Comparison of ENCODE assay signal across 10 cellular contexts in the genomic region with DNA sequence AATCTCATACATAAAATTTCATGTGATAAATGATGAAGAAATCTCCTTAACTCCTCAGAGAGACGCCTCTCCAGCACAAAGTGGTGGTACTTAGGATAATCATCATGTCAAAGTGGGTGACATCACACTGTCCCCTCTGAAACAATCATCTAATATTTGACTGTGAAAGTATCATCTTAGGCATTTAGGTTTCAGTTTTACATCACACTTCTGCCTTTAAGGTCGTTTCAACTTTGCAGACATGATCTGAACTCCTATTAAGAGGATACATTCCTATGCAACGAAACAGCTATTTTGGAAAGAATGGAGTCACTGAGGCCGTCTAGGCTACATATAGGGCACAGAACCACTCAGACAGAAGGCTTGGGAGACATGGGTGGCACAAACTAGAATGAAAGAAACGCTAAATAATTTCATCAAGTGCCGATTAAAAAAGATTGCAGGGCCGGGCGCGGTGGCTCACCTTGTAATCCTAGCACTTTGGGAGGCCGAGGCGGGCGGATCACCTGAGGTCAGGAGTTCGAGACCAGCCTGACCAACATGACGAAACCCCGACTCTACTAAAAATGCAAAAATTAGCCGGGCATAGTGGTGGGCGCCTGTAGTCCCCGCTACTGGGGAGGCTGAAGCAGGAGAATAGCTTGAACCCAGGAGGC. TPM values are rescaled to one million over a fixed set of nuclear protein-coding genes. Genes with fewer than 3 reads are reported as not detected.
DNase-seq lines count a peak whose midpoint lies in the region; ATAC-seq, FAIRE-seq and TF ChIP-seq lines count a peak whose summit lies in the region.
"Had no signal": no experiment of that assay in that cellular context is flagged by ENCODE, and none has a peak within 500 bp of the region (broad histone marks: within the 10 kb centered on the region; RNA-seq: fewer than 3 reads in every experiment).

No MANE protein-coding gene starts in this region.

- CTCF ChIA-PET in CD8-positive, alpha-beta T cell (lab: Charles Lee): no interaction called here
- CTCF ChIA-PET in GM12878 (lab: Yijun Ruan, JAX): interaction anchor here (0.6 to 5.2 kb wide), 6 partner anchors 16 to 262 kb away, joined by 3 to 45 read pairs (median 3); no protein-coding TSS in a partner anchor

- H3K79me2 ChIP-seq in GM12878 (ENCODE audit: control insufficient read depth, insufficient read depth, low read length): peaks cover 75% of the 10 kb centered on the region

- TSS peak; percentile 88 for BruUV-seq in GM12878 (replicated peaks; lab: Mats Ljungman, UMichigan)

- H3K27me3 ChIP-seq in CD8-positive, alpha-beta T cell (ENCODE audit: insufficient read depth, low read length): no peaks in the 10 kb centered on the region
- H3K27me3 ChIP-seq in GM12878 (replicated peaks in 1 of 2; ENCODE audit: control insufficient read depth in 2 of 2, insufficient read depth in 2 of 2, low read length in 1 of 2): no peaks in the 10 kb centered on the region

- RAD21 ChIA-PET in GM12878 (lab: Charles Lee; ENCODE audit: unreplicated experiment): interaction anchor here (1.5 to 11.6 kb wide), 9 partner anchors 12 to 261 kb away, joined by 3 to 245 read pairs (median 17); no protein-coding TSS in a partner anchor

- TF ChIP-seq RAD21 in GM12878 (IDR thresholded peaks at IDR 0.05; ENCODE audit: insufficient read depth, low read depth, low read length): no peak

- peak; percentile 35 for FAIRE-seq in GM12878 (lab: Jason Lieb, UNC)
- FAIRE-seq: K562 had no signal

- peak overlapping the region; percentile 9 for H3K4me3 ChIP-seq in CD8-positive, alpha-beta T cell (ENCODE audit: low read depth, low read length)
- H3K4me3 ChIP-seq in GM12878: peak overlapping the region; percentile 98
- peak overlapping the region; percentile 80 for H3K4me3 ChIP-seq in retinal pigment epithelial cell (ENCODE audit: low read length)
- H3K4me3 ChIP-seq: lung had no signal

- peaks cover 16% of the 10 kb centered on the region for H3K36me3 Mint-ChIP-seq in CD8-positive, alpha-beta T cell

- no peak overlapping the region for H3K27ac ChIP-seq in CD8-positive, alpha-beta T cell (ENCODE audit: low read depth, low read length)
- H3K27ac ChIP-seq in GM12878 (ENCODE audit: control insufficient read depth, insufficient read depth): peak overlapping the region; percentile 93

- ATAC-seq in CD8-positive, alpha-beta T cell: peak; percentile 19
- ATAC-seq in GM19372 (IDR thresholded peaks at IDR 0.05; ENCODE audit: low read depth, unreplicated experiment) (peak; percentile 27), HG03460 (IDR thresholded peaks at IDR 0.05; ENCODE audit: unreplicated experiment) (peak; percentile 41), GM12878 (peak; percentile 50), HG02970 (IDR thresholded peaks at IDR 0.05; ENCODE audit: low FRiP score, unreplicated experiment) (no peak)
- ATAC-seq: K562 had no signal

- no peaks in the 10 kb centered on the region for H4K20me1 ChIP-seq in GM12878 (ENCODE audit: control insufficient read depth, insufficient read depth)

- peak overlapping the region; percentile 74 for H3K4me3 Mint-ChIP-seq in CD8-positive, alpha-beta T cell

- intact Hi-C loops in CD8-positive, alpha-beta T cell (cut with DNase I, micrococcal nuclease): loop anchor here (2.0 to 10.0 kb wide), 6 partner anchors 36 to 537 kb away; partner anchors contain the start of genes ZNF713 (in 2 of the 2), CCT6A (in 1 of the 2), CHCHD2 (in 1 of the 2) and MRPS17 (in 1 of the 2)
- intact Hi-C loops in GM12878 (cut with micrococcal nuclease; ENCODE audit: unreplicated experiment): loop anchor here (1.0 to 5.0 kb wide), 2 partner anchors 13 to 482 kb away; partner anchors contain the start of genes CCT6A and PSPH

- in situ Hi-C loops in GM12878 (cut with MboI): loop anchor here (25.0 kb wide), 1 partner anchor 808 kb away; the partner anchor contains the start of gene SEC61G

- peaks cover 57% of the 10 kb centered on the region for H3K4me1 ChIP-seq in CD8-positive, alpha-beta T cell (ENCODE audit: insufficient read depth, low read length)
- peaks cover 37% of the 10 kb centered on the region for H3K4me1 ChIP-seq in GM12878 (ENCODE audit: control insufficient read depth, insufficient read depth, low read length)

- H3K9me3 Mint-ChIP-seq in CD8-positive, alpha-beta T cell: no peaks in the 10 kb centered on the region

- no peaks in the 10 kb centered on the region for H3K27me3 Mint-ChIP-seq in CD8-positive, alpha-beta T cell (ENCODE audit: low read depth)

- H3K36me3 ChIP-seq in CD8-positive, alpha-beta T cell (ENCODE audit: insufficient read depth, low read length): no peaks in the 10 kb centered on the region
- no peaks in the 10 kb centered on the region for H3K36me3 ChIP-seq in GM12878 (ENCODE audit: control insufficient read depth in 2 of 2, insufficient read depth in 2 of 2, low read length in 1 of 2)

- H3K27ac Mint-ChIP-seq in CD8-positive, alpha-beta T cell: peak overlapping the region; percentile 86

- no peak for TF ChIP-seq CTCF in CD8-positive, alpha-beta T cell (IDR thresholded peaks at IDR 0.05)
- TF ChIP-seq CTCF in GM12878 (IDR thresholded peaks at IDR 0.05 in 2 of 3, conservative IDR thresholded peaks at IDR 0.05 in 1 of 3; ENCODE audit: control insufficient read depth in 2 of 3, extremely low read depth in 1 of 3, insufficient read depth in 1 of 3, low read depth in 3 of 3, low read length in 3 of 3) (no peak), retinal pigment epithelial cell (conservative IDR thresholded peaks at IDR 0.05; ENCODE audit: low read depth, low read length) (no peak)

- peak overlapping the region; percentile 88 for H3K4me2 ChIP-seq in GM12878 (ENCODE audit: control insufficient read depth, insufficient read depth)

- H3K9me3 ChIP-seq in CD8-positive, alpha-beta T cell (ENCODE audit: low read length): no peaks in the 10 kb centered on the region
- no peaks in the 10 kb centered on the region for H3K9me3 ChIP-seq in GM12878 (replicated peaks; ENCODE audit: control insufficient read depth, insufficient read depth, low read length)

- SMC1A ChIA-PET in GM12878 (lab: Charles Lee; ENCODE audit: uncharacterized antibody, unreplicated experiment): interaction anchor here (1.1 to 12.6 kb wide), 7 partner anchors 12 to 261 kb away, joined by 3 to 263 read pairs (median 57); no protein-coding TSS in a partner anchor

- peaks cover 75% of the 10 kb centered on the region for H3K4me1 Mint-ChIP-seq in CD8-positive, alpha-beta T cell (ENCODE audit: low read depth)

- 2% methylated on average over 18 of the region's 18 CpGs for WGBS in GM12878 (ENCODE audit: insufficient coverage, insufficient replicate concordance, low lambda C conversion rate, missing lambda C conversion rate)

- TF ChIP-seq EP300 in GM12878 (IDR thresholded peaks at IDR 0.05; ENCODE audit: borderline replicate concordance in 1 of 2, control insufficient read depth in 1 of 2, low read depth in 2 of 2, low read length in 2 of 2): no peak; a peak in 1 of 4 replicates

- H3K9ac ChIP-seq in GM12878 (ENCODE audit: control insufficient read depth, insufficient read depth, low read length): peak overlapping the region; percentile 87

- TF ChIP-seq POLR2A in GM12878 (IDR thresholded peaks at IDR 0.05; ENCODE audit: low read depth, low read length): no peak

- H2AFZ ChIP-seq in GM12878 (ENCODE audit: control insufficient read depth, low read depth, low read length): no peak overlapping the region

- POLR2A ChIA-PET in CD8-positive, alpha-beta T cell (lab: Charles Lee): no interaction called here
- POLR2A ChIA-PET in GM12878 (lab: Charles Lee): interaction anchor here (1.4 to 8.8 kb wide), 4 partner anchors 12 to 57 kb away, joined by 3 to 156 read pairs (median 22); no protein-coding TSS in a partner anchor

- DNase-seq in CD8-positive, alpha-beta T cell: peak in 1 of 7 experiments; percentile 47
- DNase-seq in GM12878 (ENCODE audit: low read depth, low spot score): no peak
- DNase-seq in retinal pigment epithelial cell (ENCODE audit: low read depth): no peak
- DNase-seq in iPS-NIHi11 (ENCODE audit: low spot score): no peak
- no peak for DNase-seq in amniotic stem cell (lab: John Stamatoyannopoulos, UW)

TF ChIP-seq in GM12878, 131 proteins besides CTCF, POLR2A, EP300 and RAD21 (continues in another document):
- no peak for TF ChIP-seq SREBF1 (IDR thresholded peaks at IDR 0.05; ENCODE audit: low read length)
- TF ChIP-seq FOXM1 (IDR thresholded peaks at IDR 0.05; ENCODE audit: low read depth, low read length): 0 out of 2 replicates have a peak, but pooled peaks have one; percentile 25
- no peak for TF ChIP-seq ELK1 (IDR thresholded peaks at IDR 0.05; ENCODE audit: low read depth, low read length)

RNA-seq across cellular contexts. Expression of gene VOPP1, which starts 2.0 kb away (rescaled TPM):
- total RNA-seq in CD8-positive, alpha-beta T cell: 10 to 100 TPM; 38.7 to 38.9 TPM
- 130 and 131 TPM in 2 replicates for total RNA-seq in GM12878 (2013; cell fraction: nucleolus; rRNA removed)
- total RNA-seq in GM12878 (2014; rRNA removed) (198 and 200 TPM in 2 replicates), GM12878 (2014; rRNA removed; fragmentation: Illumina TruSeq; extraction: Trizol) (135 and 144 TPM in 2 replicates), GM12878 (2021) (205 and 206 TPM in 2 replicates)
- polyA plus RNA-seq in GM12878 (2011; ENCODE audit: low read depth): 123 TPM
- polyA plus RNA-seq in GM12878 (2011; rRNA removed) (101 and 118 TPM in 2 replicates), GM12878 (2014; fragmentation: Illumina TruSeq; extraction: Trizol) (116 and 141 TPM in 2 replicates), GM12878 (2014; fragmentation: Nextera tagmentation; extraction: Ambion mirVana) (10 to 100 TPM; 32.8 to 78.5 TPM), GM12878 (2014; rRNA removed) (203 and 212 TPM in 2 replicates), GM12878 (2016; fragmentation: Nextera tagmentation; extraction: Ambion mirVana) (10 to 100 TPM; 54.4 to 71.5 TPM)
- 103 and 118 TPM in 2 replicates for polyA plus RNA-seq in GM12878 (2011; cell fraction: cytosol; rRNA removed)
- 51.0 and 62.5 TPM in 2 replicates for polyA plus RNA-seq in GM12878 (2011; cell fraction: nucleus; rRNA removed)
- polyA plus RNA-seq in GM12878 (2012): 135 and 137 TPM in 2 replicates
- 139 and 160 TPM in 2 replicates for polyA minus RNA-seq in GM12878 (2011; rRNA and poly(A)+ RNA removed)
- 60.1 and 81.5 TPM in 2 replicates for polyA minus RNA-seq in GM12878 (2011; cell fraction: cytosol; rRNA and poly(A)+ RNA removed)
- 37.2 and 80.3 TPM in 2 replicates for polyA minus RNA-seq in GM12878 (2011; cell fraction: nucleus; rRNA and poly(A)+ RNA removed)

Comparison
In these comparisons a context has a peak if more than half of its experiments do, and no peak if none do; other contexts are left out.
1. H3K4me3 ChIP-seq: peak in every context shown above with its lines; median percentile 98 in GM12878; 80 in retinal pigment epithelial cell; 9 in CD8-positive, alpha-beta T cell.